ENCODE assay signal across 20 cellular contexts in the genomic region with DNA sequence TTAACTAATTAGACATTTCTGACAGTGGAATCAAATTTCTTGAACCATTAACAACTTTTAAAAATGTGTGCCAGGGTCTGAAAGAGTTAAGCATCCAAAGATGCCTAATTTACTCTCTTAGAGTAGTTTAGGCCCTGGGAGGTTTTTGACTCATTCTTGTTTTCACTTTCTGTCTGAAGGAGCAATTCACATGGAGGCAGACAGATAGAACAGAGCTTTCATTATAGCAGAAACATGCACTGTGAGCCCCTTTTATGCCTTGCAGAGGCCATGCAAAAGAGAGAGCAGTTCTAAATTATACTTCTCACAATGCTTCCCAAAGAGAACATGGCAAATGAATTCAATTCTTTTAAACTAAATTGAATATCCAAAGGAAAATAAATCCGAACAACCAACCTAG.
DNase-seq lines count a peak whose midpoint lies in the region; ATAC-seq and TF ChIP-seq lines count a peak whose summit lies in the region.
"Had no signal": no experiment of that assay in that cellular context is flagged by ENCODE, and none has a peak within 500 bp of the region (broad histone marks: within the 10 kb centered on the region; RNA-seq: fewer than 3 reads in every experiment).

No MANE protein-coding gene starts in this region.

- H3K36me3 Mint-ChIP-seq in activated CD8-positive, alpha-beta T cell treated with anti-CD3 and anti-CD28 coated beads for 36 hours (ENCODE audit: low read depth), result no peaks in the 10 kb centered on the region
- H3K36me3 Mint-ChIP-seq: activated CD4-positive, alpha-beta memory T cell treated with anti-CD3 and anti-CD28 coated beads for 36 hours; WTC11 had no signal

- peak; percentile 6 for DNase-seq in GM10248 (ENCODE audit: extremely low spot score)
- peak; percentile 29 for DNase-seq in epidermal melanocyte (ENCODE audit: insufficient read length, low spot score)
- no peak for DNase-seq in NCI-H2171 treated with DMSO at 0.1 percent for 48 hours (lab: John Stamatoyannopoulos, UW)
- DNase-seq in NCI-H82 (lab: John Stamatoyannopoulos, UW), result no peak
- DNase-seq in activated CD8-positive, alpha-beta T cell treated with anti-CD3 and anti-CD28 coated beads for 36 hours, result no peak
- no peak for DNase-seq in NOMO-1 treated with dmso at 0.1 percent for 144 hours (lab: John Stamatoyannopoulos, UW; ENCODE audit: unreplicated experiment)
- DNase-seq: activated CD4-positive, alpha-beta memory T cell treated with anti-CD3 and anti-CD28 coated beads for 36 hours; activated naive CD4-positive, alpha-beta T cell treated with anti-CD3 and anti-CD28 coated beads for 36 hours; activated T-cell treated with anti-CD3 and anti-CD28 coated beads, Interleukin-2, amount 50 U/mL, for 1 hour; cerebellar nuclear complex; NCI-H510A; right cardiac atrium; stimulated activated CD8-positive, alpha-beta memory T cell treated with anti-CD3 and anti-CD28 coated beads, Interleukin-4, amount 100 ng/mL, for 48 hours; T-helper 9 cell; uterus had no signal

- H3K9me3 Mint-ChIP-seq in activated CD8-positive, alpha-beta T cell treated with anti-CD3 and anti-CD28 coated beads for 36 hours, result no peaks in the 10 kb centered on the region
- H3K9me3 Mint-ChIP-seq: activated CD4-positive, alpha-beta memory T cell treated with anti-CD3 and anti-CD28 coated beads for 36 hours; activated naive CD4-positive, alpha-beta T cell treated with anti-CD3 and anti-CD28 coated beads for 36 hours; GM23338; WTC11 had no signal

- H3K4me1 Mint-ChIP-seq in activated CD8-positive, alpha-beta T cell treated with anti-CD3 and anti-CD28 coated beads for 36 hours (ENCODE audit: low read depth), result no peaks in the 10 kb centered on the region
- H3K4me1 Mint-ChIP-seq: B cell had no signal

- POLR2A ChIA-PET in GM10248 (lab: Yijun Ruan, JAX), result no interaction called here
- POLR2A ChIA-PET in activated CD8-positive, alpha-beta T cell treated with anti-CD3 and anti-CD28 coated beads for 36 hours (lab: Charles Lee), result no interaction called here

- no peak for TF ChIP-seq CTCF in GM10248 (IDR thresholded peaks at IDR 0.05; ENCODE audit: control extremely low read depth, extremely low read depth, low read depth, missing control alignments)
- no peak for TF ChIP-seq CTCF in activated CD8-positive, alpha-beta T cell treated with anti-CD3 and anti-CD28 coated beads for 36 hours (IDR thresholded peaks at IDR 0.05)

- H3K4me3 Mint-ChIP-seq in activated CD8-positive, alpha-beta T cell treated with anti-CD3 and anti-CD28 coated beads for 36 hours, result no peak overlapping the region
- H3K4me3 Mint-ChIP-seq: activated CD4-positive, alpha-beta memory T cell treated with anti-CD3 and anti-CD28 coated beads for 36 hours; activated naive CD4-positive, alpha-beta T cell treated with anti-CD3 and anti-CD28 coated beads for 36 hours; B cell; GM23338; WTC11 had no signal

- ATAC-seq in GM19351 (IDR thresholded peaks at IDR 0.05; ENCODE audit: unreplicated experiment), result peak; percentile 68
- ATAC-seq in HG03354 (IDR thresholded peaks at IDR 0.05; ENCODE audit: poor library complexity, severe bottlenecking, unreplicated experiment), result peak; percentile 69
- no peak for ATAC-seq in activated CD8-positive, alpha-beta T cell treated with anti-CD3 and anti-CD28 coated beads for 36 hours
- ATAC-seq: GM23338, right cardiac atrium, WTC11 had no signal

- intact Hi-C loops in activated CD8-positive, alpha-beta T cell treated with anti-CD3 and anti-CD28 coated beads for 36 hours (cut with micrococcal nuclease), result no loop called here

- CTCF ChIA-PET in GM10248 (lab: Yijun Ruan, JAX), result no interaction called here
- CTCF ChIA-PET in activated CD8-positive, alpha-beta T cell treated with anti-CD3 and anti-CD28 coated beads for 36 hours (lab: Charles Lee), result no interaction called here

- no peak overlapping the region for H3K27ac Mint-ChIP-seq in activated CD8-positive, alpha-beta T cell treated with anti-CD3 and anti-CD28 coated beads for 36 hours
- H3K27ac Mint-ChIP-seq: activated CD4-positive, alpha-beta memory T cell treated with anti-CD3 and anti-CD28 coated beads for 36 hours; activated naive CD4-positive, alpha-beta T cell treated with anti-CD3 and anti-CD28 coated beads for 36 hours; B cell; GM23338; WTC11 had no signal

- no peaks in the 10 kb centered on the region for H3K27me3 Mint-ChIP-seq in activated CD8-positive, alpha-beta T cell treated with anti-CD3 and anti-CD28 coated beads for 36 hours
- H3K27me3 Mint-ChIP-seq: activated CD4-positive, alpha-beta memory T cell treated with anti-CD3 and anti-CD28 coated beads for 36 hours; B cell had no signal

Comparison
In these comparisons a context has a peak if more than half of its experiments do, and no peak if none do; other contexts are left out.
1. DNase-seq: peak in GM10248 (single experiment) and epidermal melanocyte (single experiment); none in NCI-H2171 treated with DMSO at 0.1 percent for 48 hours (single experiment), NCI-H82 (single experiment), activated CD8-positive, alpha-beta T cell treated with anti-CD3 and anti-CD28 coated beads for 36 hours (single experiment) and NOMO-1 treated with dmso at 0.1 percent for 144 hours (single experiment).